ENCODE assay signal across 8 cellular contexts in the genomic region with DNA sequence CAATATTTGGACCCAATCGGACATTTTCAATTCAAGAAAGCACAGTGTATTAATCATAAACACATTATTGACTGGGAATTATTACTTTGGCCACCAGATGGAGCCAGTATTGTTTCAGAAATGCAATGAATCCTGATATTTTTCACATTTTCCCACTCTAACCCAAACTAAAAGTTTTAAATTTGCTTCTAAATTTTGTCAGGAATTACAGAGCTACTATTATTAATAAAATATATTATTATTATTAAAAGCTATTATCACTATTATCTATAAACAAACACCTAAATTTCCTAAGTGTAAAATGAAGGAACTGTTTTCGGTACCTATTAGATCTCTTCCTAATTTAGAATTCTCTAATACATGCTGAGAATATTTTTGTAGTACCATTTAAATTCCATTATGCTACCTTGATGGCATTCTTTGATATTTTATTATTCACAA.
A peak's percentile ranks its signal among the peaks of the same experiment; 100 is the strongest.
DNase-seq lines count a peak whose midpoint lies in the region; ATAC-seq, FAIRE-seq and TF ChIP-seq lines count a peak whose summit lies in the region.

No MANE protein-coding gene starts in this region.

- peak; percentile 53 for TF ChIP-seq RAD21 in GM12878 (IDR thresholded peaks at IDR 0.05; ENCODE audit: insufficient read depth, low read depth, low read length)

- no peaks in the 10 kb centered on the region for H3K36me3 ChIP-seq in GM12878 (ENCODE audit: control insufficient read depth in 2 of 2, insufficient read depth in 2 of 2, low read length in 1 of 2)

- H2AFZ ChIP-seq in GM12878 (ENCODE audit: control insufficient read depth, low read depth, low read length) = no peak overlapping the region

- no peak overlapping the region for H3K4me2 ChIP-seq in GM12878 (ENCODE audit: control insufficient read depth, insufficient read depth)

- H3K27me3 ChIP-seq in CD4-positive, alpha-beta T cell (ENCODE audit: control insufficient read depth, insufficient read depth, low read length) = no peaks in the 10 kb centered on the region
- H3K27me3 ChIP-seq in GM12878 (replicated peaks in 1 of 2; ENCODE audit: control insufficient read depth in 2 of 2, insufficient read depth in 2 of 2, low read length in 1 of 2) = no peaks in the 10 kb centered on the region; a peak in 1 of 4 replicates

- no peak for ATAC-seq in CD4-positive, alpha-beta T cell (ENCODE audit: poor library complexity)
- ATAC-seq in GM12878 (no peak), HG02870 (IDR thresholded peaks at IDR 0.05; ENCODE audit: unreplicated experiment) (no peak)
- no peak for ATAC-seq in activated CD4-positive, alpha-beta T cell treated with anti-CD3 and anti-CD28 coated beads for 36 hours

- POLR2A ChIA-PET in CD4-positive, alpha-beta T cell (lab: Charles Lee) = no interaction called here
- POLR2A ChIA-PET in GM12878 (lab: Charles Lee) = no interaction called here
- POLR2A ChIA-PET in activated CD4-positive, alpha-beta T cell treated with anti-CD3 and anti-CD28 coated beads for 36 hours (lab: Charles Lee) = no interaction called here

- H3K4me1 ChIP-seq in GM12878 (ENCODE audit: control insufficient read depth, insufficient read depth, low read length) = no peaks in the 10 kb centered on the region

- SMC1A ChIA-PET in GM12878 (lab: Charles Lee; ENCODE audit: uncharacterized antibody, unreplicated experiment) = interaction anchor here (0.8 to 1.8 kb wide), 3 partner anchors 17 to 551 kb away, joined by 3 to 4 read pairs (median 3); no protein-coding TSS in a partner anchor

- CTCF ChIA-PET in CD4-positive, alpha-beta T cell (lab: Charles Lee) = no interaction called here
- CTCF ChIA-PET in GM12878 (lab: Yijun Ruan, JAX) = interaction anchor here (0.8 to 3.0 kb wide), 9 partner anchors 8 to 553 kb away, joined by 3 to 19 read pairs (median 5); no protein-coding TSS in a partner anchor
- CTCF ChIA-PET in activated CD4-positive, alpha-beta T cell treated with anti-CD3 and anti-CD28 coated beads for 36 hours (lab: Charles Lee) = interaction anchor here (0.7 to 1.7 kb wide), 3 partner anchors 9 to 552 kb away, joined by 3 to 4 read pairs (median 3); no protein-coding TSS in a partner anchor

- H3K27ac ChIP-seq in CD4-positive, alpha-beta T cell (ENCODE audit: low read depth, low read length) = no peak overlapping the region
- no peak overlapping the region for H3K27ac ChIP-seq in GM12878 (ENCODE audit: control insufficient read depth, insufficient read depth)

- no peak overlapping the region for H3K4me3 ChIP-seq in GM12878

- no peak overlapping the region for H3K27ac Mint-ChIP-seq in CD4-positive, alpha-beta T cell
- H3K27ac Mint-ChIP-seq in activated CD4-positive, alpha-beta T cell treated with anti-CD3 and anti-CD28 coated beads for 36 hours = no peak overlapping the region

- H3K9me3 ChIP-seq in CD4-positive, alpha-beta T cell (ENCODE audit: control insufficient read depth, low read length) = no peaks in the 10 kb centered on the region
- no peaks in the 10 kb centered on the region for H3K9me3 ChIP-seq in GM12878 (replicated peaks; ENCODE audit: control insufficient read depth, insufficient read depth, low read length)

- intact Hi-C loops in CD4-positive, alpha-beta T cell (cut with DNase I, micrococcal nuclease) = loop anchor here in 1 of 2 experiments (5.0 kb wide), 1 partner anchor 1648 kb away; no protein-coding TSS in a partner anchor
- intact Hi-C loops in GM12878 (cut with micrococcal nuclease; ENCODE audit: unreplicated experiment) = loop anchor here (1.0 kb wide), 1 partner anchor 551 kb away; no protein-coding TSS in a partner anchor
- intact Hi-C loops in activated CD4-positive, alpha-beta T cell treated with anti-CD3 and anti-CD28 coated beads for 36 hours (cut with DNase I, micrococcal nuclease) = loop anchor here (1.0 to 5.0 kb wide), 3 partner anchors 550 to 1793 kb away; no protein-coding TSS in a partner anchor

- no peak for DNase-seq in CD4-positive, alpha-beta T cell
- DNase-seq in HuH-7 (ENCODE audit: low spot score) = peak; percentile 26
- DNase-seq in GM12878 (ENCODE audit: low read depth, low spot score) = no peak
- peak; percentile 37 for DNase-seq in medulla oblongata (ENCODE audit: extremely low spot score)
- DNase-seq in activated CD4-positive, alpha-beta T cell treated with anti-CD3 and anti-CD28 coated beads for 36 hours = no peak
- DNase-seq in DMS153 treated with DMSO at 0.1 percent for 48 hours (lab: John Stamatoyannopoulos, UW; ENCODE audit: unreplicated experiment) = no peak
- DNase-seq in stimulated activated CD4-positive, alpha-beta T cell treated with anti-CD3 and anti-CD28 coated beads, Interleukin-4, amount 100 ng/mL, for 4 hours = no peak

- TF ChIP-seq EP300 in GM12878 (IDR thresholded peaks at IDR 0.05; ENCODE audit: borderline replicate concordance in 1 of 2, control insufficient read depth in 1 of 2, low read depth in 2 of 2, low read length in 2 of 2) = no peak

- H4K20me1 ChIP-seq in GM12878 (ENCODE audit: control insufficient read depth, insufficient read depth) = no peaks in the 10 kb centered on the region

- no peak overlapping the region for H3K9ac ChIP-seq in GM12878 (ENCODE audit: control insufficient read depth, insufficient read depth, low read length)

- H3K9me3 Mint-ChIP-seq in CD4-positive, alpha-beta T cell = no peaks in the 10 kb centered on the region
- H3K9me3 Mint-ChIP-seq in activated CD4-positive, alpha-beta T cell treated with anti-CD3 and anti-CD28 coated beads for 36 hours (ENCODE audit: low read depth) = no peaks in the 10 kb centered on the region

- no peaks in the 10 kb centered on the region for H3K79me2 ChIP-seq in GM12878 (ENCODE audit: control insufficient read depth, insufficient read depth, low read length)

- H3K27me3 Mint-ChIP-seq in CD4-positive, alpha-beta T cell = peaks cover 13% of the 10 kb centered on the region
- H3K27me3 Mint-ChIP-seq in activated CD4-positive, alpha-beta T cell treated with anti-CD3 and anti-CD28 coated beads for 36 hours = no peaks in the 10 kb centered on the region

- FAIRE-seq in GM12878 (lab: Jason Lieb, UNC) = no peak

- no peaks in the 10 kb centered on the region for H3K36me3 Mint-ChIP-seq in CD4-positive, alpha-beta T cell (ENCODE audit: low read depth)
- H3K36me3 Mint-ChIP-seq in activated CD4-positive, alpha-beta T cell treated with anti-CD3 and anti-CD28 coated beads for 36 hours (ENCODE audit: low read depth) = no peaks in the 10 kb centered on the region

- no TSS peak for BruUV-seq in GM12878 (replicated peaks; lab: Mats Ljungman, UMichigan)

- no peak for TF ChIP-seq POLR2A in GM12878 (IDR thresholded peaks at IDR 0.05; ENCODE audit: low read depth, low read length)

- H3K4me3 Mint-ChIP-seq in CD4-positive, alpha-beta T cell = no peak overlapping the region
- no peak overlapping the region for H3K4me3 Mint-ChIP-seq in activated CD4-positive, alpha-beta T cell treated with anti-CD3 and anti-CD28 coated beads for 36 hours

- 50% methylated on average over 2 of the region's 2 CpGs for WGBS in GM12878 (ENCODE audit: insufficient coverage, insufficient replicate concordance, low lambda C conversion rate, missing lambda C conversion rate)

- RAD21 ChIA-PET in GM12878 (lab: Charles Lee; ENCODE audit: unreplicated experiment) = interaction anchor here (1.3 to 1.6 kb wide), 2 partner anchors 146 to 550 kb away, joined by 3 read pairs; no protein-coding TSS in a partner anchor

- H3K4me1 Mint-ChIP-seq in CD4-positive, alpha-beta T cell (ENCODE audit: low read depth) = no peaks in the 10 kb centered on the region
- H3K4me1 Mint-ChIP-seq in activated CD4-positive, alpha-beta T cell treated with anti-CD3 and anti-CD28 coated beads for 36 hours = no peaks in the 10 kb centered on the region

- peak; percentile 62 for TF ChIP-seq CTCF in CD4-positive, alpha-beta T cell (IDR thresholded peaks at IDR 0.05)
- peak; percentile 45 to 49 (median 49) for TF ChIP-seq CTCF in GM12878 (IDR thresholded peaks at IDR 0.05 in 2 of 3, conservative IDR thresholded peaks at IDR 0.05 in 1 of 3; ENCODE audit: control insufficient read depth in 2 of 3, extremely low read depth in 1 of 3, insufficient read depth in 1 of 3, low read depth in 3 of 3, low read length in 3 of 3)

- in situ Hi-C loops in GM12878 (cut with MboI) = loop anchor here (5.0 kb wide), 1 partner anchor 553 kb away; no protein-coding TSS in a partner anchor

TF ChIP-seq in GM12878, 131 proteins besides CTCF, POLR2A, EP300 and RAD21:
- TF ChIP-seq SMC3 (IDR thresholded peaks at IDR 0.05; ENCODE audit: borderline replicate concordance, low read length) (peak; percentile 57; the same call in 1 of the 2 replicates), PAX8 (IDR thresholded peaks at IDR 0.05) (no peak), SIN3A (IDR thresholded peaks at IDR 0.05; ENCODE audit: low read depth, low read length) (no peak)

Comparison
In these comparisons a context has a peak if more than half of its experiments do, and no peak if none do; other contexts are left out.
1. DNase-seq: peak in HuH-7 (single experiment) and medulla oblongata (single experiment); none in CD4-positive, alpha-beta T cell (0 of 10), GM12878 (single experiment), activated CD4-positive, alpha-beta T cell treated with anti-CD3 and anti-CD28 coated beads for 36 hours (single experiment), DMS153 treated with DMSO at 0.1 percent for 48 hours (single experiment) and stimulated activated CD4-positive, alpha-beta T cell treated with anti-CD3 and anti-CD28 coated beads, Interleukin-4, amount 100 ng/mL, for 4 hours (0 of 2).